In the genomic region with DNA sequence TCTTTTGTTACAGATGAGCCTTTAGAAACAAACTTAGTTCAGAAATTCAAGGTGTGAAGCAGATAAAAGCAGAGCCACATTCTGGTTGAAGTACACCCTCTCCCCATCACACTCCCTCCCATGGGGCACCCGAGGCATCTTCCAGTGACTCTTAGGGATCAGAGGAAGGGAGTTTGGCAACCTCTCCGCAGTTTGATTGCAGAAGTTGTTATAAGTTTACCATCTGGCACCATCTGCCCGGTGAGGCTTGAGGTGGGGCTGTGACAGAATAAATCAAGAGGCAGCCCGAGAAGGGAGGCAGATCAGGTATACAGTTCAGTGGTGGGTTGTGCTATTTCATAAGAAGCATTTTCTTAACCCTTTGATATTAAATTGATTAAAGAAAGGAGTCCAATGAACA, we compare ENCODE assay signal across 1 cellular context.
TF ChIP-seq lines count a peak whose summit lies in the region.

No MANE protein-coding gene starts in this region.

TF ChIP-seq in SK-N-SH, 30 proteins besides CTCF, POLR2A, EP300 and RAD21 (continued from another document):
- TF ChIP-seq PBX3 (IDR thresholded peaks at IDR 0.05) = no peak
